In genomic region chr10:32692174-32692573, GRCh38 we compare ENCODE assay signal across 10 cellular contexts.
DNase-seq lines count a peak whose midpoint lies in the region; ATAC-seq and TF ChIP-seq lines count a peak whose summit lies in the region.
"Had no signal": no experiment of that assay in that cellular context is flagged by ENCODE, and none has a peak within 500 bp of the region (broad histone marks: within the 10 kb centered on the region; RNA-seq: fewer than 3 reads in every experiment).

No MANE protein-coding gene starts in this region.

- no peaks in the 10 kb centered on the region for H4K20me1 ChIP-seq in PC-9 (ENCODE audit: insufficient read depth)

- no peak overlapping the region for H2AFZ ChIP-seq in PC-9

- POLR2A ChIA-PET in PC-9 (lab: Charles Lee; ENCODE audit: unreplicated experiment) (no interaction called here), T-cell (lab: Charles Lee) (no interaction called here)

- DNase-seq in NCI-H748 (lab: John Stamatoyannopoulos, UW; ENCODE audit: unreplicated experiment) (peak; percentile 9), NCI-H748 treated with DMSO at 0.1 percent for 48 hours (lab: John Stamatoyannopoulos, UW) (no peak), PC-9 (peak; percentile 50 to 70), stromal cell of bone marrow (ENCODE audit: low read depth) (peak; percentile 88), H7 (no peak), T-cell (no peak)
- no peak for DNase-seq in activated CD8-positive, alpha-beta memory T cell treated with anti-CD3 and anti-CD28 coated beads, Interleukin-2, amount 50 U/mL, for 48 hours
- DNase-seq: uterus had no signal

- H3K9me3 ChIP-seq in PC-9 (ENCODE audit: insufficient read depth, low read depth): no peaks in the 10 kb centered on the region

- H3K27me3 Mint-ChIP-seq in T-cell: no peaks in the 10 kb centered on the region
- H3K27me3 Mint-ChIP-seq: central memory CD8-positive, alpha-beta T cell had no signal

- H3K36me3 ChIP-seq in PC-9 (ENCODE audit: low read depth) (no peaks in the 10 kb centered on the region), H7 (replicated peaks; ENCODE audit: control insufficient read depth, insufficient read depth, low read length) (no peaks in the 10 kb centered on the region)
- H3K36me3 ChIP-seq: uterus had no signal

- CTCF ChIA-PET in PC-9 (lab: Charles Lee) (no interaction called here), T-cell (lab: Charles Lee) (no interaction called here)

- H3K4me1 Mint-ChIP-seq in T-cell: no peaks in the 10 kb centered on the region
- H3K4me1 Mint-ChIP-seq: central memory CD8-positive, alpha-beta T cell had no signal

- H3K79me2 ChIP-seq in PC-9 (ENCODE audit: low read depth): no peaks in the 10 kb centered on the region

- intact Hi-C loops in PC-9 (cut with micrococcal nuclease; ENCODE audit: unreplicated experiment): no loop called here

- H3K27me3 ChIP-seq in PC-9 (ENCODE audit: insufficient read depth, low read depth) (no peaks in the 10 kb centered on the region), H7 (ENCODE audit: control insufficient read depth, insufficient read depth, low read length) (no peaks in the 10 kb centered on the region)
- H3K27me3 ChIP-seq: uterus had no signal

- no TSS peak for BruUV-seq in PC-9 (replicated peaks; lab: Mats Ljungman, UMichigan)

- H3K4me3 ChIP-seq in PC-9 (no peak overlapping the region), H7 (ENCODE audit: insufficient read depth, low read depth, low read length) (no peak overlapping the region)
- H3K4me3 ChIP-seq: uterus had no signal

- H3K4me3 Mint-ChIP-seq in T-cell: no peak overlapping the region
- H3K4me3 Mint-ChIP-seq: central memory CD8-positive, alpha-beta T cell had no signal

- no peak overlapping the region for H3K27ac ChIP-seq in PC-9
- H3K27ac ChIP-seq: uterus had no signal

- peaks cover 0 to 6% (median 6%) of the 10 kb centered on the region in 3 donors for H3K9me3 Mint-ChIP-seq in T-cell

- no peak for TF ChIP-seq CTCF in PC-9 (conservative IDR thresholded peaks at IDR 0.05)

- no peak overlapping the region for H3K4me2 ChIP-seq in PC-9

- H3K9me2 ChIP-seq in PC-9 (ENCODE audit: insufficient read depth): no peaks in the 10 kb centered on the region

- peaks cover 65% of the 10 kb centered on the region for H3K36me3 Mint-ChIP-seq in T-cell

- ATAC-seq in esophagus mucosa (peak; percentile 87), T-cell (replicated peaks in 1 of 4) (no peak)

- H3K27ac Mint-ChIP-seq in T-cell: no peak overlapping the region

- no peaks in the 10 kb centered on the region for H3K4me1 ChIP-seq in PC-9 (replicated peaks; ENCODE audit: insufficient read depth)
- H3K4me1 ChIP-seq: uterus had no signal

- H3F3A ChIP-seq in PC-9 (ENCODE audit: insufficient read depth, low read depth): peaks cover 7% of the 10 kb centered on the region; the same call in 1 of the 2 replicates

Comparison
In these comparisons a context has a peak if more than half of its experiments do, and no peak if none do; other contexts are left out.
1. DNase-seq: peak in NCI-H748 (single experiment), PC-9 (2 of 2) and stromal cell of bone marrow (single experiment); none in NCI-H748 treated with DMSO at 0.1 percent for 48 hours (single experiment), H7 (single experiment), T-cell (0 of 34) and activated CD8-positive, alpha-beta memory T cell treated with anti-CD3 and anti-CD28 coated beads, Interleukin-2, amount 50 U/mL, for 48 hours (single experiment).